ENCODE assay signal across 8 cellular contexts in the genomic region with DNA sequence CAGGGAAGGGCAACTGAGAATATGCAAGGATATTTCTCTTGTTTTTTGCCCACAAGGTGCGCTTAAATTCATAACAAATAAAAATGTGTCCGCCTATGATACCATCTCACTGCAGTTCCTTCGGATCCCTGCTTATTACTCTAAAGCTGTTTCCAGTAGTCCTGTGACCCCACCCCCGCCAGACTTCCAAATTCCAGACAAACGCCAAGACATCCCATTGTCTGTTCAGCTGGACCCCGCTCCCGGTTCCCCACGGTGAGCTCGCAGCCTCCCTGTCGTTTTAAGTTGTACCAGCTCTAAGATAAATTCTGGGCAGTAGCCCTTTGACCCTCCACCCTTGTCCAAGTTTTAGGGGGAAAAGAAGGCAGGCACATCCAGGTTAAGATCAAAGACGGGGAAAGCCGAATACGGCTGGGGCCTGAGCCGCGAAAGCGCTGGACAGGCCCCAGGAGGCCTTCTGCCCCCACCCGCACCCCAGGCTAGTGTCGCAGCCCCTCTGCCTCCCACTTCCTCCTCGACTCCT. TPM values are rescaled to one million over a fixed set of nuclear protein-coding genes. Genes with fewer than 3 reads are reported as not detected.
DNase-seq lines count a peak whose midpoint lies in the region; ATAC-seq and TF ChIP-seq lines count a peak whose summit lies in the region.

No MANE protein-coding gene starts in this region.

- H3K27ac ChIP-seq in BLaER1 (peak overlapping the region; percentile 95), SK-N-MC (no peak overlapping the region; the same call in 1 of the 2 replicates), osteoblast (ENCODE audit: low read depth, low read length) (peak overlapping the region; percentile 91)

- peak overlapping the region; percentile 95 for H3K9ac ChIP-seq in BLaER1
- H3K9ac ChIP-seq in SK-N-MC (ENCODE audit: insufficient read length): peak overlapping the region; percentile 93

- DNase-seq in SK-N-MC (ENCODE audit: low read depth, low spot score) (no peak), fibroblast of peridontal ligament (ENCODE audit: extremely low read depth) (peak; percentile 19), osteoblast (ENCODE audit: insufficient read length, low spot score, missing footprints) (no peak), ACHN (no peak)
- DNase-seq in effector CD4-positive, alpha-beta T cell: no peak
- DNase-seq in activated CD4-positive, CD25-positive, alpha-beta regulatory T cell treated with anti-CD3 and anti-CD28 coated beads, Interleukin-2, amount 50 U/mL, for 72 hours: no peak

- peak; percentile 28 for ATAC-seq in GM21526 (IDR thresholded peaks at IDR 0.05; ENCODE audit: low FRiP score, unreplicated experiment)

- TF ChIP-seq CTCF in osteoblast (IDR thresholded peaks at IDR 0.05; ENCODE audit: extremely low read depth, low read depth, low read length): no peak

- H2AFZ ChIP-seq in osteoblast (ENCODE audit: low read length): peak overlapping the region; percentile 57

- no peaks in the 10 kb centered on the region for H3K27me3 ChIP-seq in BLaER1
- no peaks in the 10 kb centered on the region for H3K27me3 ChIP-seq in osteoblast (ENCODE audit: insufficient read depth, low read length)

- in situ Hi-C loops in ACHN (cut with HindIII; ENCODE audit: low pct_ligation_motif_present, low pct_unique_long_range_greater_than_20kb, low sequenced_read_pairs): no loop called here

- H3K4me2 ChIP-seq in BLaER1: peak overlapping the region; percentile 94
- peak overlapping the region; percentile 92 for H3K4me2 ChIP-seq in osteoblast (ENCODE audit: insufficient read depth, low read length)

- H3K9me3 ChIP-seq in BLaER1: peaks cover 5% of the 10 kb centered on the region; the same call in 1 of the 2 replicates
- no peaks in the 10 kb centered on the region for H3K9me3 ChIP-seq in SK-N-MC (ENCODE audit: low read depth, low read length)
- H3K9me3 ChIP-seq in osteoblast (ENCODE audit: low read depth, low read length): no peaks in the 10 kb centered on the region

- peak overlapping the region; percentile 92 for H3K4me3 ChIP-seq in BLaER1
- peak overlapping the region; percentile 78 for H3K4me3 ChIP-seq in SK-N-MC
- peak overlapping the region; percentile 99 for H3K4me3 ChIP-seq in osteoblast (ENCODE audit: insufficient read depth, low read length)

- H3K36me3 ChIP-seq in BLaER1 (peaks cover 33% of the 10 kb centered on the region), SK-N-MC (ENCODE audit: insufficient read depth, low read length) (peaks cover 38% of the 10 kb centered on the region), osteoblast (ENCODE audit: insufficient read depth, low read length) (peaks cover 28% of the 10 kb centered on the region)

- peaks cover 57% of the 10 kb centered on the region for H3K79me2 ChIP-seq in osteoblast (ENCODE audit: insufficient read depth, low read length)

- H4K20me1 ChIP-seq in BLaER1 (peaks cover 55% of the 10 kb centered on the region), osteoblast (ENCODE audit: insufficient read depth, low read length) (peaks cover 21% of the 10 kb centered on the region)

- H3K4me1 ChIP-seq in BLaER1 (peaks cover 58% of the 10 kb centered on the region), osteoblast (ENCODE audit: insufficient read depth, low read length) (peaks cover 38% of the 10 kb centered on the region)

RNA-seq across cellular contexts. Expression of gene ARL6IP1, which starts 0.6 kb away (rescaled TPM):
- total RNA-seq in osteoblast: 113 and 121 TPM in 2 replicates

RNA-seq across cellular contexts. Expression of gene RPS15A, which starts 10.6 kb away (rescaled TPM):
- 1,058 and 1,145 TPM in 2 replicates for total RNA-seq in osteoblast
